In the genomic region with DNA sequence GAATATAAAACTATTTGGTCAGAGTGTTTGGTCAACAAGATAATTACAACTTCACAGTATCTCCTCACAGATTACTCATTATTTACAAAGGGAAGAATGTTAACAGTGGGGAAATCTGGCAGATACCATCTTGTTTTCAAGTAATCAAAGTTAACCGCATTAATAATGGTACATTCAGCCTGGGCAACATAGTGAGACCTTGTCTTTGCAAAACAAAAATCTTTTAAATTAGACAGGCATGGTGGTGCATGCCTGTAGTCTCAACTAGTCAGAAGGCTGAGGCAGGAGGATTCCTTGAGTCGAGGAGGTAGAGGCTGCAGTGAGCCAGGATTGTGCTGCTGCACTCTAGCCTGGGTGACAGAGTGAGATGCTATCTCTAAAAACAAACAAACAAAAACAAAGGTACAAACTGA, we compare ENCODE assay signal across 1 cellular context.
TF ChIP-seq lines count a peak whose summit lies in the region.

No MANE protein-coding gene starts in this region.

TF ChIP-seq in IMR-90, 13 proteins besides CTCF, POLR2A, EP300 and RAD21:
- TF ChIP-seq MAZ (IDR thresholded peaks at IDR 0.05; ENCODE audit: borderline replicate concordance, low read depth, low read length): no peak
- no peak for TF ChIP-seq RCOR1 (IDR thresholded peaks at IDR 0.05; ENCODE audit: insufficient replicate concordance, low read length)
- TF ChIP-seq, protein P1, sequence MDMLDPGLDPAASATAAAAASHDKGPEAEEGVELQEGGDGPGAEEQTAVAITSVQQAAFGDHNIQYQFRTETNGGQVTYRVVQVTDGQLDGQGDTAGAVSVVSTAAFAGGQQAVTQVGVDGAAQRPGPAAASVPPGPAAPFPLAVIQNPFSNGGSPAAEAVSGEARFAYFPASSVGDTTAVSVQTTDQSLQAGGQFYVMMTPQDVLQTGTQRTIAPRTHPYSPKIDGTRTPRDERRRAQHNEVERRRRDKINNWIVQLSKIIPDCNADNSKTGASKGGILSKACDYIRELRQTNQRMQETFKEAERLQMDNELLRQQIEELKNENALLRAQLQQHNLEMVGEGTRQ (IDR thresholded peaks at IDR 0.05; ENCODE audit: low read depth, low read length): no peak
- TF ChIP-seq SMC3 (IDR thresholded peaks at IDR 0.05; ENCODE audit: low read depth, low read length): no peak
- TF ChIP-seq, protein P2, sequence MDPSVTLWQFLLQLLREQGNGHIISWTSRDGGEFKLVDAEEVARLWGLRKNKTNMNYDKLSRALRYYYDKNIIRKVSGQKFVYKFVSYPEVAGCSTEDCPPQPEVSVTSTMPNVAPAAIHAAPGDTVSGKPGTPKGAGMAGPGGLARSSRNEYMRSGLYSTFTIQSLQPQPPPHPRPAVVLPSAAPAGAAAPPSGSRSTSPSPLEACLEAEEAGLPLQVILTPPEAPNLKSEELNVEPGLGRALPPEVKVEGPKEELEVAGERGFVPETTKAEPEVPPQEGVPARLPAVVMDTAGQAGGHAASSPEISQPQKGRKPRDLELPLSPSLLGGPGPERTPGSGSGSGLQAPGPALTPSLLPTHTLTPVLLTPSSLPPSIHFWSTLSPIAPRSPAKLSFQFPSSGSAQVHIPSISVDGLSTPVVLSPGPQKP (IDR thresholded peaks at IDR 0.05; ENCODE audit: borderline replicate concordance, low read depth, low read length): no peak
- no peak for TF ChIP-seq FOS (IDR thresholded peaks at IDR 0.05; ENCODE audit: low read depth, low read length)
- no peak for TF ChIP-seq MAFK (IDR thresholded peaks at IDR 0.05; ENCODE audit: low read depth, low read length)
- TF ChIP-seq BHLHE40 (IDR thresholded peaks at IDR 0.05; ENCODE audit: low read depth, low read length): no peak
- TF ChIP-seq NFE2L2 (IDR thresholded peaks at IDR 0.05; ENCODE audit: low read depth, low read length): no peak
- no peak for TF ChIP-seq CHD1 (IDR thresholded peaks at IDR 0.05; ENCODE audit: low read depth, low read length)
- TF ChIP-seq MXI1 (IDR thresholded peaks at IDR 0.05; ENCODE audit: borderline replicate concordance, low read depth, low read length): no peak
- no peak for TF ChIP-seq CEBPB (IDR thresholded peaks at IDR 0.05; ENCODE audit: low read depth, low read length)
- TF ChIP-seq RFX5 (IDR thresholded peaks at IDR 0.05; ENCODE audit: low read depth, low read length): no peak
